1 cellular context compared by ENCODE assay signal in genomic region chr5:60886158-60886557, GRCh38.
TF ChIP-seq lines count a peak whose summit lies in the region.

No MANE protein-coding gene starts in this region.

TF ChIP-seq in HepG2, 621 proteins besides CTCF, POLR2A, EP300 and RAD21 (continued from another document):
- TF ChIP-seq PAXIP1 (CRISPR knock-in tag; conservative IDR thresholded peaks at IDR 0.05) (peak; percentile 46), MEIS2 (CRISPR knock-in tag; IDR thresholded peaks at IDR 0.05) (peak; percentile 41; the same call in 1 of the 2 replicates), AKAP8 (CRISPR knock-in tag; IDR thresholded peaks at IDR 0.05) (no peak), ZNF580 (CRISPR knock-in tag; IDR thresholded peaks at IDR 0.05; ENCODE audit: borderline replicate concordance, low read depth) (no peak), NFIB (CRISPR knock-in tag; IDR thresholded peaks at IDR 0.05; ENCODE audit: borderline replicate concordance) (no peak), NFATC3 (CRISPR knock-in tag; IDR thresholded peaks at IDR 0.05) (no peak), SAP130 (CRISPR knock-in tag; IDR thresholded peaks at IDR 0.05; ENCODE audit: low read depth) (peak; percentile 55), MXD4 (CRISPR knock-in tag; IDR thresholded peaks at IDR 0.05) (no peak), HNF1B (CRISPR knock-in tag; IDR thresholded peaks at IDR 0.05) (no peak), SRSF1 (optimal IDR thresholded peaks at IDR 0.05; ENCODE audit: low read depth, low read length) (no peak), NR2F6 (IDR thresholded peaks at IDR 0.05) (peak; percentile 71), NR2F6 (CRISPR knock-in tag; IDR thresholded peaks at IDR 0.05) (no peak), ZNF230 (CRISPR knock-in tag; IDR thresholded peaks at IDR 0.05) (no peak), HIC2 (CRISPR knock-in tag; IDR thresholded peaks at IDR 0.05; ENCODE audit: low read depth) (no peak), ZNF234 (CRISPR knock-in tag; conservative IDR thresholded peaks at IDR 0.05) (no peak), TBX2 (CRISPR knock-in tag; IDR thresholded peaks at IDR 0.05; ENCODE audit: borderline replicate concordance) (no peak), SOX13 (IDR thresholded peaks at IDR 0.05) (peak; percentile 26; the same call in 1 of the 2 replicates), SOX13 (CRISPR knock-in tag; conservative IDR thresholded peaks at IDR 0.05 in 1 of 2, IDR thresholded peaks at IDR 0.05 in 1 of 2) (peak in 1 of 2 experiments; percentile 85; a peak in 2 of 4 replicates), AFF4 (CRISPR knock-in tag; IDR thresholded peaks at IDR 0.05) (no peak), PAWR (CRISPR knock-in tag; IDR thresholded peaks at IDR 0.05; ENCODE audit: borderline replicate concordance) (no peak), HHEX (CRISPR knock-in tag; IDR thresholded peaks at IDR 0.05) (peak; percentile 51; the same call in 1 of the 2 replicates), ZGPAT (CRISPR knock-in tag; IDR thresholded peaks at IDR 0.05) (peak; percentile 36; the same call in 1 of the 2 replicates), NBN (conservative IDR thresholded peaks at IDR 0.05) (no peak), ATM (IDR thresholded peaks at IDR 0.05; ENCODE audit: borderline replicate concordance) (no peak), STAT5B (CRISPR knock-in tag; IDR thresholded peaks at IDR 0.05) (no peak), ZNF616 (CRISPR knock-in tag; IDR thresholded peaks at IDR 0.05; ENCODE audit: low read depth) (no peak), DBP (CRISPR knock-in tag; IDR thresholded peaks at IDR 0.05; ENCODE audit: not compliant biosample characterization) (no peak), TEF (CRISPR knock-in tag; IDR thresholded peaks at IDR 0.05) (no peak), ARID3A (IDR thresholded peaks at IDR 0.05; ENCODE audit: low read depth, low read length) (no peak), DMAP1 (CRISPR knock-in tag; IDR thresholded peaks at IDR 0.05) (no peak), ZFP90 (CRISPR knock-in tag; IDR thresholded peaks at IDR 0.05; ENCODE audit: borderline replicate concordance) (no peak), FOXP4 (CRISPR knock-in tag; IDR thresholded peaks at IDR 0.05) (peak; percentile 42; the same call in 1 of the 2 replicates), ZNF746 (CRISPR knock-in tag; IDR thresholded peaks at IDR 0.05) (no peak), CBX5 (CRISPR knock-in tag; IDR thresholded peaks at IDR 0.05; ENCODE audit: borderline replicate concordance) (no peak), ELF1 (CRISPR knock-in tag; IDR thresholded peaks at IDR 0.05) (no peak), ZNF501 (CRISPR knock-in tag; IDR thresholded peaks at IDR 0.05) (no peak), LBX2 (CRISPR knock-in tag; IDR thresholded peaks at IDR 0.05; ENCODE audit: borderline replicate concordance) (no peak), MNT (IDR thresholded peaks at IDR 0.05) (no peak), ZNF124 (CRISPR knock-in tag; IDR thresholded peaks at IDR 0.05) (no peak)
